ENCODE assay signal across 8 cellular contexts in genomic region chr12:48716168-48716492, GRCh38.
DNase-seq lines count a peak whose midpoint lies in the region; ATAC-seq lines count a peak whose summit lies in the region.

No MANE protein-coding gene starts in this region.

- peak in 3 of 61 donors; percentile 30 to 58 (median 38) for DNase-seq in caudate nucleus (lab: John Stamatoyannopoulos, UW)
- no peak for DNase-seq in NCI-H1417 treated with DMSO at 0.1 percent for 48 hours (lab: John Stamatoyannopoulos, UW)
- DNase-seq in DMS153 treated with DMSO at 0.1 percent for 48 hours (lab: John Stamatoyannopoulos, UW; ENCODE audit: unreplicated experiment) = no peak

- H3K27me3 ChIP-seq in ACC112 (ENCODE audit: insufficient read depth, low read length) (no peaks in the 10 kb centered on the region), HUES48 (ENCODE audit: control insufficient read depth, insufficient read depth, low read length) (no peaks in the 10 kb centered on the region), mucosa of rectum (ENCODE audit: control insufficient read depth in 2 of 2, insufficient read depth in 2 of 2, low read length in 2 of 2) (no peaks in the 10 kb centered on the region)

- H3K4me3 ChIP-seq in ACC112 (ENCODE audit: low read depth, low read length) (peak overlapping the region; percentile 95), HUES48 (ENCODE audit: low read depth, low read length) (peak overlapping the region; percentile 80), mucosa of rectum (ENCODE audit: low read length in 2 of 2) (peak overlapping the region; percentile 92 to 100)

- H3K4me1 ChIP-seq in ACC112 (ENCODE audit: control insufficient read depth, insufficient read depth, low read length, unreplicated experiment) (peaks cover 17% of the 10 kb centered on the region), HUES48 (ENCODE audit: control insufficient read depth, insufficient read depth, low read length) (peaks cover 11% of the 10 kb centered on the region), mucosa of rectum (ENCODE audit: control insufficient read depth in 2 of 2, insufficient read depth in 2 of 2, low read length in 2 of 2) (peaks cover 14 to 19% of the 10 kb centered on the region in 2 donors)

- peaks cover 49% of the 10 kb centered on the region for H3K79me2 ChIP-seq in ACC112 (ENCODE audit: control insufficient read depth, insufficient read depth, low read length, unreplicated experiment)

- H3K36me3 ChIP-seq in ACC112 (ENCODE audit: insufficient read depth, low read length) (peaks cover 27% of the 10 kb centered on the region), HUES48 (ENCODE audit: control insufficient read depth, insufficient read depth, low read length) (peaks cover 28% of the 10 kb centered on the region), mucosa of rectum (ENCODE audit: control insufficient read depth in 2 of 2, insufficient read depth in 2 of 2, low read length in 2 of 2) (peaks cover 16 to 22% of the 10 kb centered on the region in 2 donors)

- H3K9me3 ChIP-seq in HUES48 (ENCODE audit: control insufficient read depth, insufficient read depth, low read length) (peaks cover 5% of the 10 kb centered on the region), mucosa of rectum (ENCODE audit: control insufficient read depth in 2 of 2, low read length in 2 of 2) (no peaks in the 10 kb centered on the region)

- H3K9ac ChIP-seq in HUES48 (ENCODE audit: low read depth, low read length) (peak overlapping the region; percentile 90), mucosa of rectum (ENCODE audit: low read depth in 1 of 2, low read length in 2 of 2) (peak overlapping the region; percentile 92 to 100)

- peak overlapping the region; percentile 89 for H3K27ac ChIP-seq in ACC112 (ENCODE audit: low read depth, low read length)
- peak overlapping the region; percentile 96 for H3K27ac ChIP-seq in HUES48 (ENCODE audit: low read depth, low read length)
- H3K27ac ChIP-seq in caudate nucleus (ENCODE audit: low read depth, low read length) = peak overlapping the region; percentile 96
- H3K27ac ChIP-seq in mucosa of rectum (ENCODE audit: low read depth in 2 of 2, low read length in 2 of 2) = peak overlapping the region; percentile 85 to 98

- H2AFZ ChIP-seq in ACC112 (ENCODE audit: low read length, unreplicated experiment) = peak overlapping the region; percentile 41

- no peak for ATAC-seq in HG03521 (IDR thresholded peaks at IDR 0.05; ENCODE audit: unreplicated experiment)
- ATAC-seq in HG02763 (IDR thresholded peaks at IDR 0.05; ENCODE audit: unreplicated experiment) = no peak
